ENCODE assay signal across 23 cellular contexts in the genomic region with DNA sequence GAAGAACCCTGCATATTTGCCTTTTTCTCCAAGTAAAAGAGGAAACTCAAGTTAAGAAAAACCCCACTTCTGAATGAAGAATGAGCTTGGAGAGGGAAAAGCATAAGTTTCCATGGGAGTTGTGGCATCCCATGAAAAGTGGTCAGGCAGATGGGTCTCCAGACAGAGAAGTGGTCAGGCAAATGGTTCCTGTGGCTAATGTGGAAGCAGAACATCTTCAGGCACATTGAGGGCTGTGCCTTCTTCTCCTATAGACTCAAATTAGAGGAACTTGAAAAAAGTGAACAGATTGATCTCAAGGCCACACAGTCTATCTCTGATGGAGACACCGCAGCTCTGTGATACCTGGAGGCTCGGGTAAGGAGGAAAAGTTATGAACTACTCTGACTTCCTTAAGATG. TPM values are rescaled to one million over a fixed set of nuclear protein-coding genes. Genes with fewer than 3 reads are reported as not detected.
"Had no signal": no experiment of that assay in that cellular context is flagged by ENCODE, and none has a peak within 500 bp of the region (broad histone marks: within the 10 kb centered on the region; RNA-seq: fewer than 3 reads in every experiment).

No MANE protein-coding gene starts in this region.

- H3K4me1 ChIP-seq: adrenal gland, colonic mucosa had no signal

- H3K4me3 ChIP-seq: adrenal gland, colonic mucosa, MG63, PC-9, SK-N-MC had no signal

- H3K4me1 Mint-ChIP-seq: activated B cell treated with CpG ODN at 0.5 μM for 24 hours; activated CD4-positive, alpha-beta T cell treated with anti-CD3 and anti-CD28 coated beads, Interleukin-2, amount 10 ng/mL, durations not matched to agents 7 days and 5 days; activated naive CD4-positive, alpha-beta T cell treated with anti-CD3 and anti-CD28 coated beads, Interleukin-2, amount 10 ng/mL, durations not matched to agents 7 days and 5 days; activated naive CD8-positive, alpha-beta T cell treated with anti-CD3 and anti-CD28 coated beads, Interleukin-2, amount 10 ng/mL, durations not matched to agents 7 days and 5 days; activated T-helper 17 cell treated with anti-CD3 and anti-CD28 coated beads, Interleukin-2, amount 50 U/mL, for 72 hours had no signal

- H3K9me3 Mint-ChIP-seq: activated B cell treated with CpG ODN at 0.5 μM for 24 hours; activated CD4-positive, alpha-beta memory T cell treated with anti-CD3 and anti-CD28 coated beads for 36 hours; activated CD4-positive, alpha-beta T cell treated with anti-CD3 and anti-CD28 coated beads, Interleukin-2, amount 10 ng/mL, durations not matched to agents 7 days and 5 days; activated naive CD4-positive, alpha-beta T cell treated with anti-CD3 and anti-CD28 coated beads, Interleukin-2, amount 10 ng/mL, durations not matched to agents 7 days and 5 days; activated naive CD8-positive, alpha-beta T cell treated with anti-CD3 and anti-CD28 coated beads, Interleukin-2, amount 10 ng/mL, durations not matched to agents 7 days and 5 days; activated T-cell treated with anti-CD3 and anti-CD28 coated beads, Interleukin-2, amount 50 U/mL, for 4 hours; activated T-helper 17 cell treated with anti-CD3 and anti-CD28 coated beads, Interleukin-2, amount 50 U/mL, for 72 hours; T-helper 1 cell treated with Interleukin-12 subunit alpha and Interleukin-12 subunit beta and Interleukin-4 antibody, amounts not matched to agents 30 μg/mL and 1 μg/mL, for 36 hours had no signal

- ATAC-seq: activated T-cell treated with anti-CD3 and anti-CD28 coated beads, Interleukin-2, amount 50 U/mL, for 4 hours; activated T-helper 17 cell treated with anti-CD3 and anti-CD28 coated beads, Interleukin-2, amount 50 U/mL, for 72 hours had no signal

- H3K9me3 ChIP-seq: adrenal gland, colonic mucosa, MG63 had no signal

- H3K27me3 ChIP-seq: colonic mucosa had no signal

- H3K36me3 ChIP-seq: adrenal gland, colonic mucosa, MG63 had no signal

- H3K27ac ChIP-seq: adrenal gland, colonic mucosa, PC-9, SK-N-MC had no signal

- DNase-seq: activated B cell treated with CpG ODN at 0.5 μM for 24 hours; activated CD4-positive, alpha-beta memory T cell treated with anti-CD3 and anti-CD28 coated beads for 36 hours; activated CD4-positive, alpha-beta T cell treated with anti-CD3 and anti-CD28 coated beads, Interleukin-2, amount 10 ng/mL, durations not matched to agents 7 days and 5 days; activated CD8-positive, alpha-beta memory T cell treated with anti-CD3 and anti-CD28 coated beads for 24 hours; activated gamma-delta T cell treated with Interleukin-2 at 50 U/mL for 16 hours; activated naive CD4-positive, alpha-beta T cell treated with anti-CD3 and anti-CD28 coated beads, Interleukin-2, amount 10 ng/mL, durations not matched to agents 7 days and 5 days; activated naive CD8-positive, alpha-beta T cell treated with anti-CD3 and anti-CD28 coated beads, Interleukin-2, amount 10 ng/mL, durations not matched to agents 7 days and 5 days; activated T-cell treated with anti-CD3 and anti-CD28 coated beads, Interleukin-2, amount 50 U/mL, for 4 hours; anterior cingulate cortex; colonic mucosa; MG63; NCI-H1092; NCI-H1436; NCI-H1694 treated with DMSO at 0.1 percent for 48 hours; NCI-H2029 treated with DMSO at 0.1 percent for 48 hours; NCI-H510A treated with DMSO at 0.1 percent for 48 hours; NCI-H69; NK-92 treated with Interleukin-12 subunit alpha and Interleukin-12 subunit beta, amount 100 ng/mL, for 24 hours; PC-9 had no signal

- H3K36me3 Mint-ChIP-seq: activated CD4-positive, alpha-beta memory T cell treated with anti-CD3 and anti-CD28 coated beads for 36 hours; activated naive CD4-positive, alpha-beta T cell treated with anti-CD3 and anti-CD28 coated beads, Interleukin-2, amount 10 ng/mL, durations not matched to agents 7 days and 5 days; activated naive CD8-positive, alpha-beta T cell treated with anti-CD3 and anti-CD28 coated beads, Interleukin-2, amount 10 ng/mL, durations not matched to agents 7 days and 5 days had no signal

- H3K4me3 Mint-ChIP-seq: activated B cell treated with CpG ODN at 0.5 μM for 24 hours; activated CD4-positive, alpha-beta memory T cell treated with anti-CD3 and anti-CD28 coated beads for 36 hours; activated CD4-positive, alpha-beta T cell treated with anti-CD3 and anti-CD28 coated beads, Interleukin-2, amount 10 ng/mL, durations not matched to agents 7 days and 5 days; activated naive CD4-positive, alpha-beta T cell treated with anti-CD3 and anti-CD28 coated beads, Interleukin-2, amount 10 ng/mL, durations not matched to agents 7 days and 5 days; activated naive CD8-positive, alpha-beta T cell treated with anti-CD3 and anti-CD28 coated beads, Interleukin-2, amount 10 ng/mL, durations not matched to agents 7 days and 5 days; activated T-cell treated with anti-CD3 and anti-CD28 coated beads, Interleukin-2, amount 50 U/mL, for 4 hours; activated T-helper 17 cell treated with anti-CD3 and anti-CD28 coated beads, Interleukin-2, amount 50 U/mL, for 72 hours; T-helper 1 cell treated with Interleukin-12 subunit alpha and Interleukin-12 subunit beta and Interleukin-4 antibody, amounts not matched to agents 30 μg/mL and 1 μg/mL, for 36 hours had no signal

- H3K27ac Mint-ChIP-seq: activated B cell treated with CpG ODN at 0.5 μM for 24 hours; activated CD4-positive, alpha-beta memory T cell treated with anti-CD3 and anti-CD28 coated beads for 36 hours; activated CD4-positive, alpha-beta T cell treated with anti-CD3 and anti-CD28 coated beads, Interleukin-2, amount 10 ng/mL, durations not matched to agents 7 days and 5 days; activated naive CD4-positive, alpha-beta T cell treated with anti-CD3 and anti-CD28 coated beads, Interleukin-2, amount 10 ng/mL, durations not matched to agents 7 days and 5 days; activated naive CD8-positive, alpha-beta T cell treated with anti-CD3 and anti-CD28 coated beads, Interleukin-2, amount 10 ng/mL, durations not matched to agents 7 days and 5 days; activated T-helper 17 cell treated with anti-CD3 and anti-CD28 coated beads, Interleukin-2, amount 50 U/mL, for 72 hours; T-helper 1 cell treated with Interleukin-12 subunit alpha and Interleukin-12 subunit beta and Interleukin-4 antibody, amounts not matched to agents 30 μg/mL and 1 μg/mL, for 36 hours had no signal

RNA-seq across cellular contexts. Expression of a gene that starts 55.7 kb away (rescaled TPM):
- total RNA-seq: activated B cell treated with CpG ODN at 0.5 μM for 24 hours; activated CD4-positive, alpha-beta memory T cell treated with anti-CD3 and anti-CD28 coated beads for 36 hours; activated CD4-positive, alpha-beta T cell treated with anti-CD3 and anti-CD28 coated beads, Interleukin-2, amount 10 ng/mL, durations not matched to agents 7 days and 5 days; activated naive CD8-positive, alpha-beta T cell treated with anti-CD3 and anti-CD28 coated beads, Interleukin-2, amount 10 ng/mL, durations not matched to agents 7 days and 5 days had no signal
